ENCODE assay signal across 8 cellular contexts in genomic region chr19:49340069-49340864, GRCh38. TPM values are rescaled to one million over a fixed set of nuclear protein-coding genes. Genes with fewer than 3 reads are reported as not detected.
DNase-seq lines count a peak whose midpoint lies in the region; ATAC-seq and TF ChIP-seq lines count a peak whose summit lies in the region.

No MANE protein-coding gene starts in this region.

- ATAC-seq in GM18498 (IDR thresholded peaks at IDR 0.05; ENCODE audit: unreplicated experiment), result peak; percentile 69
- peak; percentile 78 for ATAC-seq in memory B cell (ENCODE audit: low read depth)
- no peak for ATAC-seq in GM18870 (IDR thresholded peaks at IDR 0.05; ENCODE audit: unreplicated experiment)

- no peaks in the 10 kb centered on the region for H3K27me3 Mint-ChIP-seq in memory B cell

- peaks cover 61% of the 10 kb centered on the region for H3K4me1 Mint-ChIP-seq in memory B cell

- H3K9me3 Mint-ChIP-seq in memory B cell, result peaks cover 5% of the 10 kb centered on the region

- peak overlapping the region; percentile 85 for H3K4me3 Mint-ChIP-seq in memory B cell

- H3K27me3 ChIP-seq in H7 (ENCODE audit: control insufficient read depth, insufficient read depth, low read length), result peaks cover 23% of the 10 kb centered on the region

- H3K4me3 ChIP-seq in H7 (ENCODE audit: insufficient read depth, low read depth, low read length) (peak overlapping the region; percentile 33), cardiac fibroblast (replicated peaks in 1 of 2; ENCODE audit: low read depth in 2 of 2, low read length in 2 of 2) (peak overlapping the region in 1 of 2 donors; percentile 26)

- H3K27ac Mint-ChIP-seq in memory B cell, result peak overlapping the region; percentile 91

- DNase-seq in H7, result peak; percentile 89
- DNase-seq in NCI-H1048 (lab: John Stamatoyannopoulos, UW), result peak; percentile 25
- DNase-seq in cardiac fibroblast (ENCODE audit: low read depth in 2 of 2), result peak; percentile 22 to 25
- peak; percentile 84 to 96 for DNase-seq in memory B cell (ENCODE audit: low spot score in 2 of 2)
- no peak for DNase-seq in SIG-M5 treated with dmso at 0.1 percent for 504 hours (lab: John Stamatoyannopoulos, UW; ENCODE audit: unreplicated experiment)
- no peak for DNase-seq in effector CD8-positive, alpha-beta T cell (lab: John Stamatoyannopoulos, UW)

- peaks cover 54% of the 10 kb centered on the region for H3K36me3 Mint-ChIP-seq in memory B cell

- H3K36me3 ChIP-seq in H7 (replicated peaks; ENCODE audit: control insufficient read depth, insufficient read depth, low read length), result peaks cover 32% of the 10 kb centered on the region

- TF ChIP-seq CTCF in cardiac fibroblast (IDR thresholded peaks at IDR 0.05; ENCODE audit: low read depth, low read length), result no peak

RNA-seq across cellular contexts. Expression of gene CD37, which starts 5.1 kb away (rescaled TPM):
- total RNA-seq in H7 (2014; rRNA removed; shearing (Covaris generic)), result 0.44 TPM in 1 of 2 replicates, not detected in the other

RNA-seq across cellular contexts. Expression of gene SLC6A16, which starts 15.3 kb away (rescaled TPM):
- total RNA-seq in H7 (2014; rRNA removed; shearing (Covaris generic)), result 0.24 and 4.3 TPM in 2 replicates

RNA-seq across cellular contexts. Expression of gene TEAD2, which starts 21.9 kb away (rescaled TPM):
- 110 and 155 TPM in 2 replicates for total RNA-seq in H7 (2014; rRNA removed; shearing (Covaris generic))

RNA-seq across cellular contexts. Expression of gene DKKL1, which starts 23.4 kb away (rescaled TPM):
- 3.6 and 4.3 TPM in 2 replicates for total RNA-seq in H7 (2014; rRNA removed; shearing (Covaris generic))

RNA-seq across cellular contexts. Expression of gene KASH5, which starts 47.8 kb away (rescaled TPM):
- total RNA-seq in H7 (2014; rRNA removed; shearing (Covaris generic)), result 0.21 and 0.26 TPM in 2 replicates

Comparison
In these comparisons a context has a peak if more than half of its experiments do, and no peak if none do; other contexts are left out.
1. DNase-seq: peak in H7 (single experiment), NCI-H1048 (single experiment), cardiac fibroblast (2 of 2) and memory B cell (2 of 2); none in SIG-M5 treated with dmso at 0.1 percent for 504 hours (single experiment) and effector CD8-positive, alpha-beta T cell (single experiment).